In the genomic region with DNA sequence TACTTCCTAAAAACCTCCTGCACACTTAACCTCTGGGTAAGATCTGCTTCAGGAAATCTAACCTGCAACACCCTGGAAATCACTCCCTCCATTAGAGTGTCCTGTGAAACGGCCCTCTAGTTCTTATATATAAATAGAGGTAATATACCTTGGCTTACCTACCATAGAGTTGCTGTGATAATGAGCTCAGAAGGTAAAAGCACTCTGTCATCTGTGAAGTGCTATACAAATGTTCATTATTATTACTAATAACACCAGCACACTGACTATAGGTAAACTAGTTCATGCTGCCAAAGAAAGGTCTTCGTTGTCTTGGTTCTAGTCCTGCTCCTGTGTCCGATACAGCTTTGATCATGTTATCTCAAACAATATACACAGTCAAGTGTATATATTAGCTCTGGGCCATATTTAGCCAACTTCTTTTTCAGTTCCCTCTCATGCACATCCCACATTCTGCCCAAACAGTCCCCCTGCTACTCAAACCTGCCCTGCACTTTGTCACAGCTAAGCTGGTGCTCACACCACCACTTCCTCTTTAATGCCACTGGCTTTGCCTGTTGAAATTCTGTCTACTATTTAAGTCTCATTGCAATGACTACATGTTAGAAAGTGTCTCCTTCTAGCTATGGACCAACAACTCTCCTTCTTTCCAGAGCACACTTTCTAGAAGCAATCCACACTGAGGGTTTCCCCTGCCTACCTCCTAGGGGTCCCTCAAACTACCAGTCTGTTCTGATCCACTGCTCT, we compare ENCODE assay signal across 8 cellular contexts. TPM values are rescaled to one million over a fixed set of nuclear protein-coding genes. Genes with fewer than 3 reads are reported as not detected.
A peak's percentile ranks its signal among the peaks of the same experiment; 100 is the strongest.
DNase-seq lines count a peak whose midpoint lies in the region; ATAC-seq and TF ChIP-seq lines count a peak whose summit lies in the region.
"Had no signal": no experiment of that assay in that cellular context is flagged by ENCODE, and none has a peak within 500 bp of the region (broad histone marks: within the 10 kb centered on the region; RNA-seq: fewer than 3 reads in every experiment).

No MANE protein-coding gene starts in this region.

- intact Hi-C loops in CD4-positive, alpha-beta T cell (cut with DNase I, micrococcal nuclease): no loop called here

- H3K4me3 ChIP-seq in MM.1S (ENCODE audit: low read length): peak overlapping the region; percentile 14
- H3K4me3 ChIP-seq: SK-N-MC had no signal

- peak overlapping the region; percentile 93 for H3K27ac ChIP-seq in MM.1S (ENCODE audit: low read length)
- H3K27ac ChIP-seq in CD4-positive, alpha-beta T cell (ENCODE audit: low read depth, low read length): no peak overlapping the region
- H3K27ac ChIP-seq: SK-N-MC had no signal

- ATAC-seq in GM19035 (IDR thresholded peaks at IDR 0.05; ENCODE audit: unreplicated experiment): peak; percentile 66
- peak; percentile 66 for ATAC-seq in HG02763 (IDR thresholded peaks at IDR 0.05; ENCODE audit: unreplicated experiment)
- ATAC-seq in CD4-positive, alpha-beta T cell (ENCODE audit: poor library complexity): no peak

- TF ChIP-seq CTCF in MM.1S (IDR thresholded peaks at IDR 0.05; ENCODE audit: low read length) (no peak), progenitor cell of endocrine pancreas (IDR thresholded peaks at IDR 0.05; ENCODE audit: unreplicated experiment) (no peak)
- TF ChIP-seq CTCF in CD4-positive, alpha-beta T cell (IDR thresholded peaks at IDR 0.05): no peak

- H4K20me1 ChIP-seq in MM.1S (ENCODE audit: insufficient read depth, low read length): peaks cover 4% of the 10 kb centered on the region; the same call in 1 of the 2 replicates

- peaks cover 31% of the 10 kb centered on the region for H3K4me1 ChIP-seq in MM.1S (ENCODE audit: low read length)

- peaks cover 4% of the 10 kb centered on the region; the same call in 1 of the 2 replicates for H3K36me3 ChIP-seq in MM.1S (replicated peaks; ENCODE audit: insufficient read depth, low read length)

- H3F3A ChIP-seq in MM.1S (ENCODE audit: insufficient read depth, low read length): peaks cover 49% of the 10 kb centered on the region

- peak; percentile 50 for DNase-seq in MM.1S
- no peak for DNase-seq in progenitor cell of endocrine pancreas (ENCODE audit: low spot score, unreplicated experiment)
- no peak for DNase-seq in CD4-positive, alpha-beta T cell
- no peak for DNase-seq in activated CD8-positive, alpha-beta memory T cell treated with anti-CD3 and anti-CD28 coated beads, Interleukin-2, amount 50 U/mL, for 4 hours
- no peak for DNase-seq in GM03348 (ENCODE audit: low spot score)

- no peaks in the 10 kb centered on the region for H3K9me3 Mint-ChIP-seq in progenitor cell of endocrine pancreas (ENCODE audit: low read depth)
- no peaks in the 10 kb centered on the region for H3K9me3 Mint-ChIP-seq in CD4-positive, alpha-beta T cell

- peak overlapping the region; percentile 69 for H3K27ac Mint-ChIP-seq in progenitor cell of endocrine pancreas
- H3K27ac Mint-ChIP-seq in CD4-positive, alpha-beta T cell: no peak overlapping the region

- peaks cover 9% of the 10 kb centered on the region for H3K4me1 Mint-ChIP-seq in progenitor cell of endocrine pancreas (ENCODE audit: low read depth)
- peaks cover 5% of the 10 kb centered on the region for H3K4me1 Mint-ChIP-seq in CD4-positive, alpha-beta T cell (ENCODE audit: low read depth)

- no peaks in the 10 kb centered on the region for H3K27me3 ChIP-seq in MM.1S (replicated peaks; ENCODE audit: insufficient read depth, low read length)
- peaks cover 18% of the 10 kb centered on the region for H3K27me3 ChIP-seq in CD4-positive, alpha-beta T cell (ENCODE audit: control insufficient read depth, insufficient read depth, low read length)

- POLR2A ChIA-PET in CD4-positive, alpha-beta T cell (lab: Charles Lee): no interaction called here

- peaks cover 3% of the 10 kb centered on the region for H3K27me3 Mint-ChIP-seq in progenitor cell of endocrine pancreas
- H3K27me3 Mint-ChIP-seq in CD4-positive, alpha-beta T cell: peaks cover 21% of the 10 kb centered on the region

- H3K4me3 Mint-ChIP-seq in progenitor cell of endocrine pancreas (ENCODE audit: low read depth): no peak overlapping the region
- no peak overlapping the region for H3K4me3 Mint-ChIP-seq in CD4-positive, alpha-beta T cell

- H3K79me2 ChIP-seq in MM.1S (ENCODE audit: low read length): peaks cover 94% of the 10 kb centered on the region

- no peaks in the 10 kb centered on the region for H3K9me2 ChIP-seq in MM.1S (replicated peaks; ENCODE audit: insufficient read depth, low read length)

- H2AFZ ChIP-seq in MM.1S (ENCODE audit: low read length): no peak overlapping the region

- peak overlapping the region; percentile 79 for H3K4me2 ChIP-seq in MM.1S (ENCODE audit: low read depth, low read length)

- H3K9me3 ChIP-seq in MM.1S (replicated peaks; ENCODE audit: insufficient read depth, low read length): no peaks in the 10 kb centered on the region
- no peaks in the 10 kb centered on the region for H3K9me3 ChIP-seq in CD4-positive, alpha-beta T cell (ENCODE audit: control insufficient read depth, low read length)

- CTCF ChIA-PET in CD4-positive, alpha-beta T cell (lab: Charles Lee): no interaction called here

- peaks cover 7% of the 10 kb centered on the region for H3K36me3 Mint-ChIP-seq in progenitor cell of endocrine pancreas (ENCODE audit: insufficient read depth)
- no peaks in the 10 kb centered on the region for H3K36me3 Mint-ChIP-seq in CD4-positive, alpha-beta T cell (ENCODE audit: low read depth)

- H3K9ac ChIP-seq in MM.1S (ENCODE audit: low read length): peak overlapping the region; percentile 95

RNA-seq across cellular contexts. Expression of a gene that starts 5.1 kb away (rescaled TPM):
- 15.9 and 17.5 TPM in 2 replicates for total RNA-seq in progenitor cell of endocrine pancreas
- total RNA-seq in CD4-positive, alpha-beta T cell: under 1 TPM; 0.14 to 0.16 TPM

Comparison
In these comparisons a context has a peak if more than half of its experiments do, and no peak if none do; other contexts are left out.
1. RNA of a gene that starts 5.1 kb away (total RNA-seq): 15.9 to 17.5 TPM in progenitor cell of endocrine pancreas; 0.14 to 0.16 TPM in CD4-positive, alpha-beta T cell; every median in the first group is over 10 times any median in the second.